Comparison of ENCODE assay signal across 8 cellular contexts in genomic region chr2:225008935-225009334, GRCh38. TPM values are rescaled to one million over a fixed set of nuclear protein-coding genes. Genes with fewer than 3 reads are reported as not detected.
DNase-seq lines count a peak whose midpoint lies in the region; ATAC-seq and TF ChIP-seq lines count a peak whose summit lies in the region.

No MANE protein-coding gene starts in this region.

- H3K4me3 ChIP-seq in LNCaP clone FGC (ENCODE audit: low read depth, low read length) (no peak overlapping the region), dorsolateral prefrontal cortex (no peak overlapping the region)

- peak overlapping the region; percentile 99 for H3K27ac Mint-ChIP-seq in activated naive CD4-positive, alpha-beta T cell treated with anti-CD3 and anti-CD28 coated beads, Interleukin-2, amount 50 U/mL, for 24 hours
- H3K27ac Mint-ChIP-seq in stimulated activated naive CD8-positive, alpha-beta T cell treated with anti-CD3 and anti-CD28 coated beads, Interleukin-15, amount 100 ng/mL, for 72 hours = no peak overlapping the region

- no peak for DNase-seq in activated naive CD4-positive, alpha-beta T cell treated with anti-CD3 and anti-CD28 coated beads, Interleukin-2, amount 50 U/mL, for 16 hours
- DNase-seq in LNCaP clone FGC (ENCODE audit: low read depth) (no peak), dorsolateral prefrontal cortex (no peak), H4 (ENCODE audit: low spot score) (no peak)
- DNase-seq in stimulated activated naive CD8-positive, alpha-beta T cell treated with anti-CD3 and anti-CD28 coated beads, Interleukin-15, amount 100 ng/mL, for 72 hours = no peak

- no peaks in the 10 kb centered on the region for H3K27me3 Mint-ChIP-seq in activated naive CD4-positive, alpha-beta T cell treated with anti-CD3 and anti-CD28 coated beads, Interleukin-2, amount 50 U/mL, for 24 hours
- H3K27me3 Mint-ChIP-seq in stimulated activated naive CD8-positive, alpha-beta T cell treated with anti-CD3 and anti-CD28 coated beads, Interleukin-15, amount 100 ng/mL, for 72 hours = no peaks in the 10 kb centered on the region

- TF ChIP-seq CTCF in LNCaP clone FGC (IDR thresholded peaks at IDR 0.05; ENCODE audit: control insufficient read depth, extremely low read depth, insufficient read depth) (peak; percentile 51), dorsolateral prefrontal cortex (IDR thresholded peaks at IDR 0.05 in 54 of 56, conservative IDR thresholded peaks at IDR 0.05 in 2 of 56; ENCODE audit: low read depth in 1 of 56, partially characterized antibody in 56 of 56) (peak in 47 of 56 donors; percentile 12 to 64 (median 37))

- ATAC-seq in stimulated activated naive CD8-positive, alpha-beta T cell treated with anti-CD3 and anti-CD28 coated beads, Interleukin-15, amount 100 ng/mL, for 72 hours = no peak
- ATAC-seq in GM21447 (IDR thresholded peaks at IDR 0.05; ENCODE audit: unreplicated experiment) (no peak), GM21717 (IDR thresholded peaks at IDR 0.05; ENCODE audit: unreplicated experiment) (no peak)

- peaks cover 98% of the 10 kb centered on the region for H3K4me1 Mint-ChIP-seq in activated naive CD4-positive, alpha-beta T cell treated with anti-CD3 and anti-CD28 coated beads, Interleukin-2, amount 50 U/mL, for 24 hours
- peaks cover 95% of the 10 kb centered on the region for H3K4me1 Mint-ChIP-seq in stimulated activated naive CD8-positive, alpha-beta T cell treated with anti-CD3 and anti-CD28 coated beads, Interleukin-15, amount 100 ng/mL, for 72 hours

- H3K9me3 Mint-ChIP-seq in activated naive CD4-positive, alpha-beta T cell treated with anti-CD3 and anti-CD28 coated beads, Interleukin-2, amount 50 U/mL, for 24 hours = peaks cover 9% of the 10 kb centered on the region
- H3K9me3 Mint-ChIP-seq in stimulated activated naive CD8-positive, alpha-beta T cell treated with anti-CD3 and anti-CD28 coated beads, Interleukin-15, amount 100 ng/mL, for 72 hours = no peaks in the 10 kb centered on the region

- peak overlapping the region in 14 of 59 donors; percentile 1 to 62 (median 38) for H3K27ac ChIP-seq in dorsolateral prefrontal cortex

- no peak overlapping the region for H3K4me3 Mint-ChIP-seq in activated naive CD4-positive, alpha-beta T cell treated with anti-CD3 and anti-CD28 coated beads, Interleukin-2, amount 50 U/mL, for 24 hours
- H3K4me3 Mint-ChIP-seq in stimulated activated naive CD8-positive, alpha-beta T cell treated with anti-CD3 and anti-CD28 coated beads, Interleukin-15, amount 100 ng/mL, for 72 hours = peak overlapping the region; percentile 38

- peaks cover 0 to 2% (median 0%) of the 10 kb centered on the region in 45 donors for H3K27me3 ChIP-seq in dorsolateral prefrontal cortex

- peaks cover 22% of the 10 kb centered on the region for H3K36me3 Mint-ChIP-seq in activated naive CD4-positive, alpha-beta T cell treated with anti-CD3 and anti-CD28 coated beads, Interleukin-2, amount 50 U/mL, for 24 hours

- intact Hi-C loops in dorsolateral prefrontal cortex (cut with DNase I) = loop anchor here in 1 of 2 donors (10.0 kb wide), 1 partner anchor 106 kb away; no protein-coding TSS in a partner anchor

RNA-seq across cellular contexts. Expression of gene DOCK10, which starts 33.3 kb away (rescaled TPM):
- total RNA-seq in dorsolateral prefrontal cortex = 100 to 1,000 TPM in 48 of 120 experiments, 10 to 100 TPM in 72; 24.3 to 264 (median 89.2) TPM
- 10.8 and 22.8 TPM in 2 replicates for total RNA-seq in H4 (2014; rRNA removed; shearing (Covaris generic))
